1 cellular context compared by ENCODE assay signal in the genomic region with DNA sequence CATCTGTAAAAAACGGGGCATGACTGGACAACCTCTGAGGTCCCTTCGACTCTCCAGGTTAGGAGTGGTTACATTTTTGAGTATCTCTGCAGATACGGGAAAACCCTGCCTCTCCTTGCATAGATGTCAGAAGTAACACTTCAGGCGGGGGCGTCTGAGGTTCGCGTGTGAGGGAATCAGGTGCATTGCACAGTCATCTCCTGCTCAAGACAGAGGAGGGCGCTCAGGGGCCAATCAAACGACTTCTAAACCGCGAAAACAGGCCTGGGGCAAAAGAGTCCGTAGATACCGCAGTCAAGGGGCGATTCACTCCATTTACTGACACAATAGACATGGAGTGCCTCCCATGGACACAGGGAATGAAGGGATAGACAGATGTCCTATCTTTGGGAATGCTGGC.
TF ChIP-seq lines count a peak whose summit lies in the region.

No MANE protein-coding gene starts in this region.

TF ChIP-seq in WTC11, 78 proteins besides CTCF, POLR2A, EP300 and RAD21 (continued from another document):
- TF ChIP-seq, protein P1, sequence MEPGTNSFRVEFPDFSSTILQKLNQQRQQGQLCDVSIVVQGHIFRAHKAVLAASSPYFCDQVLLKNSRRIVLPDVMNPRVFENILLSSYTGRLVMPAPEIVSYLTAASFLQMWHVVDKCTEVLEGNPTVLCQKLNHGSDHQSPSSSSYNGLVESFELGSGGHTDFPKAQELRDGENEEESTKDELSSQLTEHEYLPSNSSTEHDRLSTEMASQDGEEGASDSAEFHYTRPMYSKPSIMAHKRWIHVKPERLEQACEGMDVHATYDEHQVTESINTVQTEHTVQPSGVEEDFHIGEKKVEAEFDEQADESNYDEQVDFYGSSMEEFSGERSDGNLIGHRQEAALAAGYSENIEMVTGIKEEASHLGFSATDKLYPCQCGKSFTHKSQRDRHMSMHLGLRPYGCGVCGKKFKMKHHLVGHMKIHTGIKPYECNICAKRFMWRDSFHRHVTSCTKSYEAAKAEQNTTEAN (CRISPR knock-in tag; IDR thresholded peaks at IDR 0.05), result no peak
- TF ChIP-seq NFATC4 (CRISPR knock-in tag; IDR thresholded peaks at IDR 0.05) (no peak), ZNF671 (CRISPR knock-in tag; IDR thresholded peaks at IDR 0.05) (no peak), ZNF121 (CRISPR knock-in tag; IDR thresholded peaks at IDR 0.05) (no peak)
